In genomic region chr11:60193687-60194433, GRCh38 we compare ENCODE assay signal across 8 cellular contexts. TPM values are rescaled to one million over a fixed set of nuclear protein-coding genes. Genes with fewer than 3 reads are reported as not detected.
DNase-seq lines count a peak whose midpoint lies in the region; ATAC-seq and TF ChIP-seq lines count a peak whose summit lies in the region.

No MANE protein-coding gene starts in this region.

- ATAC-seq in GM18867 (IDR thresholded peaks at IDR 0.05; ENCODE audit: unreplicated experiment) (peak; percentile 89), HG03159 (IDR thresholded peaks at IDR 0.05; ENCODE audit: unreplicated experiment) (peak; percentile 94)

- TF ChIP-seq POLR2A in vagina (IDR thresholded peaks at IDR 0.05) = no peak

- H4K20me1 ChIP-seq in fibroblast of lung (ENCODE audit: control insufficient read depth, extremely low read depth, insufficient read depth, low read length) = no peaks in the 10 kb centered on the region

- H3K36me3 ChIP-seq in fibroblast of lung (ENCODE audit: control insufficient read depth, insufficient read depth, low read length) (no peaks in the 10 kb centered on the region), neutrophil (no peaks in the 10 kb centered on the region), vagina (no peaks in the 10 kb centered on the region)

- H3K27me3 ChIP-seq in fibroblast of lung (ENCODE audit: control insufficient read depth, insufficient read depth, low read length) = no peaks in the 10 kb centered on the region
- H3K27me3 ChIP-seq in neutrophil = no peaks in the 10 kb centered on the region
- H3K27me3 ChIP-seq in vagina = no peaks in the 10 kb centered on the region

- H2AFZ ChIP-seq in fibroblast of lung (ENCODE audit: low read length) = no peak overlapping the region

- H3K4me1 ChIP-seq in fibroblast of lung (ENCODE audit: control insufficient read depth, extremely low read depth, insufficient read depth, low read length) (no peaks in the 10 kb centered on the region), neutrophil (ENCODE audit: control insufficient read depth in 1 of 2, insufficient read depth in 1 of 2, low read depth in 1 of 2, low read length in 1 of 2) (peaks cover 12 to 15% of the 10 kb centered on the region in 2 experiments), vagina (no peaks in the 10 kb centered on the region)

- H3K4me2 ChIP-seq in fibroblast of lung (ENCODE audit: extremely low read depth, insufficient read depth, low read length) = no peak overlapping the region

- H3K27ac ChIP-seq in fibroblast of lung (ENCODE audit: insufficient read depth, low read length) = no peak overlapping the region
- peak overlapping the region; percentile 51 for H3K27ac ChIP-seq in neutrophil
- H3K27ac ChIP-seq in vagina = no peak overlapping the region

- H3K9ac ChIP-seq in fibroblast of lung (ENCODE audit: insufficient read depth, low read length) = no peak overlapping the region

- H3K9me3 ChIP-seq in fibroblast of lung (ENCODE audit: control insufficient read depth, insufficient read depth, low read depth, low read length) = no peaks in the 10 kb centered on the region
- no peaks in the 10 kb centered on the region for H3K9me3 ChIP-seq in neutrophil
- H3K9me3 ChIP-seq in vagina = no peaks in the 10 kb centered on the region

- DNase-seq in Ammon's horn (ENCODE audit: low spot score) (peak; percentile 55), NOMO-1 treated with DMSO at 0.1 percent for 48 hours (lab: John Stamatoyannopoulos, UW; ENCODE audit: unreplicated experiment) (peak; percentile 91), fibroblast of lung (ENCODE audit: low read depth in 2 of 2) (peak; percentile 6 to 11), vagina (ENCODE audit: extremely low spot score in 2 of 2) (no peak)
- peak; percentile 44 for DNase-seq in activated CD8-positive, alpha-beta memory T cell treated with anti-CD3 and anti-CD28 coated beads, Interleukin-2, amount 50 U/mL, for 24 hours (ENCODE audit: extremely low read depth)

- intact Hi-C loops in vagina (cut with DNase I) = no loop called here

- H3K79me2 ChIP-seq in fibroblast of lung (ENCODE audit: control insufficient read depth, insufficient read depth, low read length) = no peaks in the 10 kb centered on the region

- TF ChIP-seq CTCF in fibroblast of lung (conservative IDR thresholded peaks at IDR 0.05 in 1 of 2, IDR thresholded peaks at IDR 0.05 in 1 of 2; ENCODE audit: low read depth in 1 of 2, low read length in 2 of 2) = peak; percentile 66 to 89
- TF ChIP-seq CTCF in neutrophil (IDR thresholded peaks at IDR 0.05) = peak; percentile 94
- TF ChIP-seq CTCF in vagina (IDR thresholded peaks at IDR 0.05) = peak; percentile 30 to 47 (median 42)

- H3K4me3 ChIP-seq in fibroblast of lung (replicated peaks in 1 of 4; ENCODE audit: control extremely low read depth in 1 of 4, insufficient read depth in 1 of 4, low read depth in 3 of 4, low read length in 4 of 4) = no peak overlapping the region
- H3K4me3 ChIP-seq in neutrophil (ENCODE audit: low read depth in 1 of 2, low read length in 1 of 2) = no peak overlapping the region
- H3K4me3 ChIP-seq in vagina = no peak overlapping the region

RNA-seq across cellular contexts. Expression of gene MS4A6A, which starts 11.0 kb away (rescaled TPM):
- total RNA-seq in fibroblast of lung (not detected in 2 replicates), vagina (30.7 TPM)
- not detected in 2 replicates for polyA plus RNA-seq in fibroblast of lung
- not detected in 2 replicates for polyA plus RNA-seq in fibroblast of lung (2012)
- polyA minus RNA-seq in fibroblast of lung (ENCODE audit: low replicate concordance) = not detected in 2 replicates

RNA-seq across cellular contexts. Expression of gene MS4A4E, which starts 49.1 kb away (rescaled TPM):
- total RNA-seq in fibroblast of lung (not detected in 2 replicates), vagina (1.7 TPM)
- not detected in 2 replicates for polyA plus RNA-seq in fibroblast of lung
- not detected in 2 replicates for polyA plus RNA-seq in fibroblast of lung (2012)
- polyA minus RNA-seq in fibroblast of lung (ENCODE audit: low replicate concordance) = not detected in 2 replicates

Comparison
In these comparisons a context has a peak if more than half of its experiments do, and no peak if none do; other contexts are left out.
1. DNase-seq: peak in Ammon's horn (single experiment), NOMO-1 treated with DMSO at 0.1 percent for 48 hours (single experiment), activated CD8-positive, alpha-beta memory T cell treated with anti-CD3 and anti-CD28 coated beads, Interleukin-2, amount 50 U/mL, for 24 hours (single experiment) and fibroblast of lung (2 of 2); none in vagina (0 of 2).
2. CTCF ChIP-seq: peak in every context shown above with its lines; median percentile 94 in neutrophil; 78 in fibroblast of lung; 42 in vagina.
3. RNA of gene MS4A6A, which starts 11.0 kb away (total RNA-seq): 30.7 TPM in vagina (single experiment); not detected in fibroblast of lung; every median in the first group is over 10 times any median in the second.